Comparison of ENCODE assay signal across 8 cellular contexts in the genomic region with DNA sequence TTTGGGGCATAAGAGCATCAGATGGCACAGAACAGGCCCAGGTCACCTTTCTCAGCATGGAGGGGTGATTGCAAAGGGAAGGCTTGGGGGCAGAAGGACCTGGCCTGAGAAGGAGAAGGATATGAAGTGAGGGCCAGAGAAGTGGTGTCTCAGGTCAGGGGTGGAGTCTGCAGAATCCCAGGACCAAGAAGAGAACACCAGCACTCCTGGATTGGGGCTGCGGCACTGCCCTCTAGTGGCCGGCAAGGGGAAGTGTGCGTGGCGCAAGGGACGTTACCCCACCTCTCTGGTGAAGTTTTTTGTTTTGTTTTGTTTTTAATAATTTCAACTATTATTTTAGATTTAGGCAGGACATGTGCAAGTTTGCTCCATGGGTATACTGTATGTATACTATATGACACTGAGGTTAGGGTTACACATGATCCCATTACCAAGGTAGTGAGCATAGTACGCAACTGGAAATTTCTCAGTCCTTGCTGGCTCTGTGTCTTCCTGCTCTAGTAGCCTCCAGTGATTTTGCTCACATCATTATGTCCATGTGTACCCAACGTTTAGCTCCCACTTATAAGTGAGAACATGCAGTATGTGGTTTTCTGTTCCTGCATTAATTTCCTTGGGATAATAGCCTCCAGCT.
DNase-seq lines count a peak whose midpoint lies in the region; TF ChIP-seq lines count a peak whose summit lies in the region.

No MANE protein-coding gene starts in this region.

- intact Hi-C loops in transverse colon (cut with DNase I; ENCODE audit: low total_unique reads) = no loop called here

- TF ChIP-seq EP300 in transverse colon (IDR thresholded peaks at IDR 0.05; ENCODE audit: low read depth) = no peak

- no peaks in the 10 kb centered on the region for H3K4me1 Mint-ChIP-seq in HFFc6 (ENCODE audit: low read depth)

- H3K4me3 Mint-ChIP-seq in HFFc6 = no peak overlapping the region

- H3K36me3 ChIP-seq in MG63 (no peaks in the 10 kb centered on the region), transverse colon (no peaks in the 10 kb centered on the region)

- no peaks in the 10 kb centered on the region for H3K9me3 ChIP-seq in MG63
- H3K9me3 ChIP-seq in transverse colon = no peaks in the 10 kb centered on the region

- TF ChIP-seq CTCF in GM12865 (IDR thresholded peaks at IDR 0.05; ENCODE audit: insufficient read depth, low read depth, low read length, missing control alignments) (peak; percentile 80), HFFc6 (IDR thresholded peaks at IDR 0.05) (peak; percentile 70), epithelial cell of proximal tubule (conservative IDR thresholded peaks at IDR 0.05; ENCODE audit: low read depth, low read length) (peak; percentile 87), transverse colon (IDR thresholded peaks at IDR 0.05) (peak; percentile 42 to 71 (median 51))

- H3K27ac Mint-ChIP-seq in HFFc6 = no peak overlapping the region

- 73 to 74% methylated on average over 3 to 7 of the region's 7 CpGs for WGBS in transverse colon (ENCODE audit: low coverage in 1 of 2), 2 donors

- H3K9me3 Mint-ChIP-seq in HFFc6 = peaks cover 25% of the 10 kb centered on the region

- DNase-seq in 8988T (peak; percentile 30), GM12865 (ENCODE audit: low read depth) (peak; percentile 41), HFFc6 (no peak), MG63 (peak; percentile 23), epithelial cell of proximal tubule (ENCODE audit: low read depth) (no peak), transverse colon (peak; percentile 11)
- no peak for DNase-seq in central memory CD4-positive, alpha-beta T cell
- DNase-seq in activated effector memory CD4-positive, alpha-beta T cell treated with Interleukin-2 at 50 U/mL for 16 hours = no peak

- H3K27ac ChIP-seq in transverse colon = no peak overlapping the region

- H3K27me3 Mint-ChIP-seq in HFFc6 (ENCODE audit: insufficient read depth) = peaks cover 2% of the 10 kb centered on the region

- peaks cover 9% of the 10 kb centered on the region for H3K36me3 Mint-ChIP-seq in HFFc6 (ENCODE audit: low read depth)

- H3K4me3 ChIP-seq in GM12865 (ENCODE audit: low read depth, low read length) = no peak overlapping the region
- H3K4me3 ChIP-seq in MG63 = no peak overlapping the region
- H3K4me3 ChIP-seq in epithelial cell of proximal tubule (ENCODE audit: low read depth, low read length) = no peak overlapping the region
- H3K4me3 ChIP-seq in transverse colon = no peak overlapping the region

- no peak for TF ChIP-seq POLR2A in transverse colon (IDR thresholded peaks at IDR 0.05)

- H3K4me1 ChIP-seq in transverse colon = no peaks in the 10 kb centered on the region

- no peaks in the 10 kb centered on the region for H3K27me3 ChIP-seq in MG63
- no peaks in the 10 kb centered on the region for H3K27me3 ChIP-seq in transverse colon

- in situ Hi-C loops in transverse colon (cut with MboI; ENCODE audit: low pct_ligation_motif_present in 1 of 4, low pct_unique_long_range_greater_than_20kb in 1 of 4, low sequenced_read_pairs in 3 of 4) = no loop called here

Comparison
In these comparisons a context has a peak if more than half of its experiments do, and no peak if none do; other contexts are left out.
1. DNase-seq: peak in 8988T (single experiment), GM12865 (single experiment), MG63 (single experiment) and transverse colon (single experiment); none in HFFc6 (single experiment), epithelial cell of proximal tubule (single experiment), central memory CD4-positive, alpha-beta T cell (single experiment) and activated effector memory CD4-positive, alpha-beta T cell treated with Interleukin-2 at 50 U/mL for 16 hours (single experiment).
2. Peak in every context shown above with its lines, with median percentiles within 50 percentile points of each other: CTCF ChIP-seq.